In genomic region chr16:69688589-69688988, GRCh38 we compare ENCODE assay signal across 9 cellular contexts.
"Had no signal": no experiment of that assay in that cellular context is flagged by ENCODE, and none has a peak within 500 bp of the region (broad histone marks: within the 10 kb centered on the region; RNA-seq: fewer than 3 reads in every experiment).

No MANE protein-coding gene starts in this region.

- H3K4me2 ChIP-seq: GM23338 had no signal

- DNase-seq: GM23248, GOT3, H7, H9, HCEC 1CT, HFFc6 had no signal

- H3K27ac ChIP-seq: GM23248 had no signal

- H3K4me1 ChIP-seq: HAP-1 had no signal

- H3K4me3 Mint-ChIP-seq: GM23338, H9, HFFc6 had no signal

- H3K4me3 ChIP-seq: GM23248, GM23338, HAP-1 had no signal

- H3K9ac ChIP-seq: GM23248 had no signal

- H2AFZ ChIP-seq: GM23248, GM23338 had no signal

- H3K9me3 ChIP-seq: HAP-1 had no signal

- H3K27ac Mint-ChIP-seq: GM23338, H9, HFFc6 had no signal

- H3K9me3 Mint-ChIP-seq: GM23338, H9, HFFc6 had no signal

- ATAC-seq: GM23338, HCT116 had no signal

- H3K4me1 Mint-ChIP-seq: GM23338, H9 had no signal
